In genomic region chr16:24396350-24397271, GRCh38 we compare ENCODE assay signal across 19 cellular contexts.
"Had no signal": no experiment of that assay in that cellular context is flagged by ENCODE, and none has a peak within 500 bp of the region (broad histone marks: within the 10 kb centered on the region; RNA-seq: fewer than 3 reads in every experiment).

No MANE protein-coding gene starts in this region.

- H3K4me3 Mint-ChIP-seq: activated T-helper 1 cell treated with anti-CD3 and anti-CD28 coated beads, Interleukin-12 subunit alpha, Interleukin-12 subunit beta, Interleukin-2, Interleukin-4 antibody, amounts not matched to agents 30 ng/mL and 10 ng/mL and 1 ng/mL, durations not matched to agents 14 hours and 24 hours and 36 hours; dendritic cell treated with granulocyte-macrophage colony-stimulating factor and Interleukin-4, amounts not matched to agents 40 ng/mL and 50 ng/mL, for 4 days; nephron had no signal

- ATAC-seq: activated CD4-positive, CD25-positive, alpha-beta regulatory T cell treated with anti-CD3 and anti-CD28 coated beads, Interleukin-2, amount 50 U/mL, for 24 hours; foreskin keratinocyte; right cardiac atrium; stimulated activated naive CD8-positive, alpha-beta T cell treated with anti-CD3 and anti-CD28 coated beads, Interleukin-15, Interleukin-2, amounts not matched to agents 100 U/mL and 50 U/mL, for 24 hours had no signal

- H3K9me3 ChIP-seq: transverse colon, vagina had no signal

- H3K36me3 ChIP-seq: transverse colon, vagina had no signal

- DNase-seq: activated CD4-positive, alpha-beta T cell treated with anti-CD3 and anti-CD28 coated beads, Interleukin-2, amount 50 U/mL, for 1 hour; activated CD8-positive, alpha-beta memory T cell treated with anti-CD3 and anti-CD28 coated beads for 24 hours; activated naive CD4-positive, alpha-beta T cell treated with Interleukin-2 at 50 U/mL for 16 hours; effector memory CD4-positive, alpha-beta T cell; foreskin keratinocyte; kidney glomerular epithelial cell; occipital lobe; right cardiac atrium; stimulated activated CD4-positive, alpha-beta T cell treated with anti-CD3 and anti-CD28 coated beads, Interleukin-15, amount 100 ng/mL, for 24 hours; stimulated activated CD4-positive, alpha-beta T cell treated with anti-CD3 and anti-CD28 coated beads, Interleukin-4, amount 100 ng/mL, for 1 hour; stimulated activated naive CD8-positive, alpha-beta T cell treated with anti-CD3 and anti-CD28 coated beads, Interleukin-15, Interleukin-2, amounts not matched to agents 100 U/mL and 50 U/mL, for 24 hours; transverse colon had no signal

- H3K27ac ChIP-seq: foreskin keratinocyte, skin epidermis, transverse colon, vagina had no signal

- H3K27me3 ChIP-seq: foreskin keratinocyte, transverse colon, vagina had no signal

- H3K4me3 ChIP-seq: skin epidermis, transverse colon, vagina had no signal

- H3K4me1 ChIP-seq: foreskin keratinocyte, transverse colon, vagina had no signal

- H3K9me3 Mint-ChIP-seq: activated T-helper 1 cell treated with anti-CD3 and anti-CD28 coated beads, Interleukin-12 subunit alpha, Interleukin-12 subunit beta, Interleukin-2, Interleukin-4 antibody, amounts not matched to agents 30 ng/mL and 10 ng/mL and 1 ng/mL, durations not matched to agents 14 hours and 24 hours and 36 hours; dendritic cell treated with granulocyte-macrophage colony-stimulating factor and Interleukin-4, amounts not matched to agents 40 ng/mL and 50 ng/mL, for 4 days; nephron had no signal

- H3K27ac Mint-ChIP-seq: activated T-helper 1 cell treated with anti-CD3 and anti-CD28 coated beads, Interleukin-12 subunit alpha, Interleukin-12 subunit beta, Interleukin-2, Interleukin-4 antibody, amounts not matched to agents 30 ng/mL and 10 ng/mL and 1 ng/mL, durations not matched to agents 14 hours and 24 hours and 36 hours; dendritic cell treated with granulocyte-macrophage colony-stimulating factor and Interleukin-4, amounts not matched to agents 40 ng/mL and 50 ng/mL, for 4 days; nephron; progenitor cell of endocrine pancreas had no signal
